2 cellular contexts compared by ENCODE assay signal in the genomic region with DNA sequence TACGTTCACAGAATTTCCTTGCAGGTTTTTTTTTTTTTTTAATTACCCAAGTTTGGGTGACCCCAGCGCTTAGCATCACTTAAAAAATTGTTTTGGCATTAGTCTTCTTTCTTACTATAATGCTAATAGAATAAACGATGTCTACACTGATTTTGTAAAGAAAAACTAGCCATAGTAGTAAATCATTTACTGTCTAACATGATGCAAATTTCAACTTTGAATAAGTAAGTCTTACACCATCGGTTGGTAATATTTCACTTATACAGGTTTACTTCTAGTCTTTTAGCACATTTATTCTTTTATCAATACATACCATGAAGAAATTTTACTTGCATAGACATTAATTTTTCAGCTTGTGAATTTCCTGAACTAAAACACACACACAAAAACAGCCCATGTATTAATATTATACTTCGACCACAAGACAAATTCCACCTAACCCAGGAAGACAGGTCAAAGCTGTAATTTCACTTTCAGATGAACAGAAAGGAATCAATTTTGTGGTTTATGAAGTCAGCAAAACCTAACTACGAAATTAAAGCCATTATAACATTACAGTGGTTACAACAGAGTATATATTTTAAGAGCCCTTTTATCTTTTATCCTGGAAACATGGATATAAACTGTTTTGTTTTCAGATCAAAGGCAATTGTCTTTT.
TF ChIP-seq lines count a peak whose summit lies in the region.

No MANE protein-coding gene starts in this region.

TF ChIP-seq in IMR-90, 13 proteins besides CTCF, POLR2A, EP300 and RAD21:
- TF ChIP-seq NFE2L2 (IDR thresholded peaks at IDR 0.05; ENCODE audit: low read depth, low read length) (no peak), RCOR1 (IDR thresholded peaks at IDR 0.05; ENCODE audit: insufficient replicate concordance, low read length) (no peak)
- TF ChIP-seq, protein P1, sequence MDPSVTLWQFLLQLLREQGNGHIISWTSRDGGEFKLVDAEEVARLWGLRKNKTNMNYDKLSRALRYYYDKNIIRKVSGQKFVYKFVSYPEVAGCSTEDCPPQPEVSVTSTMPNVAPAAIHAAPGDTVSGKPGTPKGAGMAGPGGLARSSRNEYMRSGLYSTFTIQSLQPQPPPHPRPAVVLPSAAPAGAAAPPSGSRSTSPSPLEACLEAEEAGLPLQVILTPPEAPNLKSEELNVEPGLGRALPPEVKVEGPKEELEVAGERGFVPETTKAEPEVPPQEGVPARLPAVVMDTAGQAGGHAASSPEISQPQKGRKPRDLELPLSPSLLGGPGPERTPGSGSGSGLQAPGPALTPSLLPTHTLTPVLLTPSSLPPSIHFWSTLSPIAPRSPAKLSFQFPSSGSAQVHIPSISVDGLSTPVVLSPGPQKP (IDR thresholded peaks at IDR 0.05; ENCODE audit: borderline replicate concordance, low read depth, low read length), result no peak

TF ChIP-seq in endothelial cell of umbilical vein, 7 proteins besides CTCF, POLR2A, EP300 and RAD21:
- TF ChIP-seq FOS (IDR thresholded peaks at IDR 0.05; ENCODE audit: borderline replicate concordance, insufficient read depth, low read length) (no peak), POLR2AphosphoS5 (IDR thresholded peaks at IDR 0.05; ENCODE audit: insufficient read depth, low read depth, low read length) (no peak), MYC (IDR thresholded peaks at IDR 0.05; ENCODE audit: low read depth, low read length) (no peak), JUN (IDR thresholded peaks at IDR 0.05; ENCODE audit: borderline replicate concordance, insufficient read depth, insufficient read length, low read depth) (no peak), EZH2 (IDR thresholded peaks at IDR 0.05; ENCODE audit: borderline replicate concordance, low read depth, low read length, severe bottlenecking) (no peak), GATA2 (IDR thresholded peaks at IDR 0.05; ENCODE audit: insufficient read depth, insufficient read length, low read depth, low read length) (no peak)
- TF ChIP-seq, protein P2, sequence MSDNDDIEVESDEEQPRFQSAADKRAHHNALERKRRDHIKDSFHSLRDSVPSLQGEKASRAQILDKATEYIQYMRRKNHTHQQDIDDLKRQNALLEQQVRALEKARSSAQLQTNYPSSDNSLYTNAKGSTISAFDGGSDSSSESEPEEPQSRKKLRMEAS (IDR thresholded peaks at IDR 0.05; ENCODE audit: insufficient read depth, insufficient read length), result no peak
